In the genomic region with DNA sequence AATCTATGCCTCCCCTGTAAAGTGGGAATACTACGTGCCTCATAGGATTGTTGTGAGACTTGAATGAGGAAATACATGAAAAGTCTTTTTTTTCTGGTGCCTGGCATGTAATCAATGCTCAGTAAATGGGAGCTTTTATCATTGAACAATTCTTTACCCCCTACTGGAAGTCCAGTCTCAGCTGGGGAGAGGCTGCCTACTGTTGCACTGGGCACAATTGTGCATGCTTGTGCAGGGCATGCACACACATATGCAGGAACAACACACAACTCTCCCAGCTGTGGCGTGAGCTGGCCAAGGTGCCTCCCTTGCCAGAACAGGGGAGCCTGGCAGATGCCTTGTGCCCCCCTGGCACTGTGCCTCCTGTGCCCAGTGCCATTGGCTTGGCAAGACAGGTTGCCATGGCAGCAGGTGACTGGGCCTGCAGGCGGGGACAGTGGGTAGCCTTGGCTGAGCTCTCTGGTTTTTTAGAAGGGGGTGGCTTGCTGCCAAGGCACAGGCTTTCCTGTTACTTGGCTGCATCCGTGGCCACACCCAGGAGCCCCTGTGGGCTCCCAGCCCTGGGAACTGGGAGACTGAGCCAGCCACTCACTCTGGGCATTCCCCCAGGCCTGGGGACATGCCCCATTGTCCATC, we compare ENCODE assay signal across 11 cellular contexts. TPM values are rescaled to one million over a fixed set of nuclear protein-coding genes. Genes with fewer than 3 reads are reported as not detected.
DNase-seq lines count a peak whose midpoint lies in the region; ATAC-seq and TF ChIP-seq lines count a peak whose summit lies in the region.
"Had no signal": no experiment of that assay in that cellular context is flagged by ENCODE, and none has a peak within 500 bp of the region (broad histone marks: within the 10 kb centered on the region; RNA-seq: fewer than 3 reads in every experiment).

No MANE protein-coding gene starts in this region.

- in situ Hi-C loops in gastrocnemius medialis (cut with MboI; ENCODE audit: low sequenced_read_pairs in 4 of 4), result loop anchor here in 3 of 4 donors (5.0 to 25.0 kb wide), 5 partner anchors 52 to 300 kb away; no protein-coding TSS in a partner anchor

- peaks cover 27% of the 10 kb centered on the region for H3K27me3 Mint-ChIP-seq in activated T-cell treated with anti-CD3 and anti-CD28 coated beads, Interleukin-2, amount 50 U/mL, for 4 hours (ENCODE audit: low read depth)
- peaks cover 5% of the 10 kb centered on the region for H3K27me3 Mint-ChIP-seq in glutamatergic neuron (ENCODE audit: unreplicated experiment)

- H3K36me3 ChIP-seq in PC-9 (ENCODE audit: low read depth) (no peaks in the 10 kb centered on the region), gastrocnemius medialis (no peaks in the 10 kb centered on the region)
- H3K36me3 ChIP-seq: HAP-1 had no signal

- no peaks in the 10 kb centered on the region for H3K9me3 Mint-ChIP-seq in activated T-cell treated with anti-CD3 and anti-CD28 coated beads, Interleukin-2, amount 50 U/mL, for 4 hours
- peaks cover 5% of the 10 kb centered on the region for H3K9me3 Mint-ChIP-seq in glutamatergic neuron (ENCODE audit: unreplicated experiment)

- H3K27ac Mint-ChIP-seq in glutamatergic neuron (ENCODE audit: unreplicated experiment), result no peak overlapping the region

- H3F3A ChIP-seq in PC-9 (ENCODE audit: insufficient read depth, low read depth), result peaks cover 6% of the 10 kb centered on the region

- no peak overlapping the region for H2AFZ ChIP-seq in PC-9

- DNase-seq in GM03348 (ENCODE audit: low spot score) (peak; percentile 24), PC-9 (peak; percentile 53 to 77), glomerular visceral epithelial cell (ENCODE audit: extremely low spot score) (peak; percentile 33), gastrocnemius medialis (peak; percentile 50 to 86), GM10248 (ENCODE audit: extremely low spot score) (no peak), glutamatergic neuron (no peak)
- no peak for DNase-seq in activated T-cell treated with anti-CD3 and anti-CD28 coated beads, Interleukin-2, amount 50 U/mL, for 4 hours
- DNase-seq: amniotic stem cell had no signal

- no peak overlapping the region for H3K4me3 Mint-ChIP-seq in activated T-cell treated with anti-CD3 and anti-CD28 coated beads, Interleukin-2, amount 50 U/mL, for 4 hours
- H3K4me3 Mint-ChIP-seq in glutamatergic neuron (ENCODE audit: unreplicated experiment), result no peak overlapping the region

- POLR2A ChIA-PET in PC-9 (lab: Charles Lee; ENCODE audit: unreplicated experiment), result no interaction called here
- POLR2A ChIA-PET in GM10248 (lab: Yijun Ruan, JAX), result no interaction called here

- peaks cover 3% of the 10 kb centered on the region for H3K4me1 Mint-ChIP-seq in activated T-cell treated with anti-CD3 and anti-CD28 coated beads, Interleukin-2, amount 50 U/mL, for 4 hours (ENCODE audit: low read depth)
- no peaks in the 10 kb centered on the region for H3K4me1 Mint-ChIP-seq in glutamatergic neuron (ENCODE audit: low read depth, unreplicated experiment)

- H3K36me3 Mint-ChIP-seq in activated T-cell treated with anti-CD3 and anti-CD28 coated beads, Interleukin-2, amount 50 U/mL, for 4 hours (ENCODE audit: insufficient read depth), result no peaks in the 10 kb centered on the region
- H3K36me3 Mint-ChIP-seq in glutamatergic neuron (ENCODE audit: unreplicated experiment), result no peaks in the 10 kb centered on the region

- TF ChIP-seq CTCF in PC-9 (conservative IDR thresholded peaks at IDR 0.05) (no peak), gastrocnemius medialis (IDR thresholded peaks at IDR 0.05 in 4 of 5, conservative IDR thresholded peaks at IDR 0.05 in 1 of 5) (no peak), GM10248 (IDR thresholded peaks at IDR 0.05; ENCODE audit: control extremely low read depth, extremely low read depth, low read depth, missing control alignments) (no peak), glutamatergic neuron (IDR thresholded peaks at IDR 0.05; ENCODE audit: partially characterized antibody, unreplicated experiment) (no peak)

- H3K79me2 ChIP-seq in PC-9 (ENCODE audit: low read depth), result no peaks in the 10 kb centered on the region

- H3K4me3 ChIP-seq in PC-9 (no peak overlapping the region), gastrocnemius medialis (no peak overlapping the region)
- H3K4me3 ChIP-seq: HAP-1 had no signal

- H3K4me2 ChIP-seq in PC-9, result no peak overlapping the region
- H3K4me2 ChIP-seq: KMS-11 had no signal

- no peaks in the 10 kb centered on the region for H3K9me2 ChIP-seq in PC-9 (ENCODE audit: insufficient read depth)

- H3K4me1 ChIP-seq in PC-9 (replicated peaks; ENCODE audit: insufficient read depth), result peaks cover 14% of the 10 kb centered on the region; the same call in 1 of the 2 replicates
- peaks cover 13 to 23% of the 10 kb centered on the region in 2 donors for H3K4me1 ChIP-seq in gastrocnemius medialis

- ATAC-seq in gastrocnemius medialis (peak; percentile 34 to 57), GM18505 (IDR thresholded peaks at IDR 0.05; ENCODE audit: unreplicated experiment) (no peak)
- ATAC-seq in activated T-cell treated with anti-CD3 and anti-CD28 coated beads, Interleukin-2, amount 50 U/mL, for 4 hours, result no peak

- BruUV-seq in PC-9 (replicated peaks; lab: Mats Ljungman, UMichigan), result no TSS peak

- no peak overlapping the region for H3K27ac ChIP-seq in PC-9
- H3K27ac ChIP-seq in gastrocnemius medialis, result peak overlapping the region in 2 of 4 donors; percentile 35 to 43
- H3K27ac ChIP-seq: KMS-11 had no signal

- no peaks in the 10 kb centered on the region for H3K9me3 ChIP-seq in PC-9 (ENCODE audit: insufficient read depth, low read depth)
- no peaks in the 10 kb centered on the region for H3K9me3 ChIP-seq in gastrocnemius medialis
- H3K9me3 ChIP-seq: HAP-1 had no signal

- TF ChIP-seq POLR2A in gastrocnemius medialis (IDR thresholded peaks at IDR 0.05) (no peak), GM18505 (IDR thresholded peaks at IDR 0.05; ENCODE audit: borderline replicate concordance, extremely low read depth, insufficient read depth, insufficient read length) (no peak)

- intact Hi-C loops in PC-9 (cut with micrococcal nuclease; ENCODE audit: unreplicated experiment), result loop anchor here (5.0 kb wide), 2 partner anchors 355 to 825 kb away; partner anchors contain the start of gene SGPL1
- intact Hi-C loops in gastrocnemius medialis (cut with DNase I; ENCODE audit: low total_unique reads), result no loop called here

- CTCF ChIA-PET in PC-9 (lab: Charles Lee) (interaction anchor here (0.5 to 1.2 kb wide), 6 partner anchors 14 to 756 kb away, joined by 3 to 13 read pairs (median 4); no protein-coding TSS in a partner anchor), GM10248 (lab: Yijun Ruan, JAX) (interaction anchor here (0.7 to 6.0 kb wide), 20 partner anchors 9 to 193 kb away, joined by 3 to 59 read pairs (median 9); partner anchors contain the start of gene PALD1)

- H4K20me1 ChIP-seq in PC-9 (ENCODE audit: insufficient read depth), result no peaks in the 10 kb centered on the region

- H3K27me3 ChIP-seq in PC-9 (ENCODE audit: insufficient read depth, low read depth), result peaks cover 21% of the 10 kb centered on the region
- no peaks in the 10 kb centered on the region for H3K27me3 ChIP-seq in gastrocnemius medialis

RNA-seq across cellular contexts. Expression of gene PALD1, which starts 16.1 kb away (rescaled TPM):
- total RNA-seq in PC-9 (2021), result 5.2 and 7.5 TPM in 2 replicates
- total RNA-seq in gastrocnemius medialis, result 1 to 10 TPM; 1.4 to 4.1 (median 2.3) TPM
- 1 to 10 TPM in 2 of 3 donors, under 1 TPM in 1; 0.90 to 2.6 (median 1.3) TPM for total RNA-seq in activated T-cell treated with anti-CD3 and anti-CD28 coated beads, Interleukin-2, amount 50 U/mL, for 4 hours
- 15.5 TPM for total RNA-seq in glutamatergic neuron (ENCODE audit: unreplicated experiment)

RNA-seq across cellular contexts. Expression of gene NODAL, which starts 21.0 kb away (rescaled TPM):
- total RNA-seq in PC-9 (2021) (not detected in 2 replicates), gastrocnemius medialis (not detected), glutamatergic neuron (ENCODE audit: unreplicated experiment) (not detected)
- total RNA-seq in activated T-cell treated with anti-CD3 and anti-CD28 coated beads, Interleukin-2, amount 50 U/mL, for 4 hours, result not detected

RNA-seq across cellular contexts. Expression of gene EIF4EBP2, which starts 58.5 kb away (rescaled TPM):
- total RNA-seq in PC-9 (2021) (57.4 and 80.3 TPM in 2 replicates), gastrocnemius medialis (100 to 1,000 TPM in 3 of 4 donors, 10 to 100 TPM in 1; 58.4 to 141 (median 107) TPM), glutamatergic neuron (ENCODE audit: unreplicated experiment) (130 TPM)
- total RNA-seq in activated T-cell treated with anti-CD3 and anti-CD28 coated beads, Interleukin-2, amount 50 U/mL, for 4 hours, result 10 to 100 TPM; 28.0 to 29.4 (median 28.3) TPM

Comparison
In these comparisons a context has a peak if more than half of its experiments do, and no peak if none do; other contexts are left out.
1. DNase-seq: peak in GM03348 (single experiment), PC-9 (2 of 2), glomerular visceral epithelial cell (single experiment) and gastrocnemius medialis (2 of 2); none in GM10248 (single experiment), activated T-cell treated with anti-CD3 and anti-CD28 coated beads, Interleukin-2, amount 50 U/mL, for 4 hours (single experiment) and glutamatergic neuron (single experiment).
2. ATAC-seq: peak in gastrocnemius medialis (2 of 2); none in activated T-cell treated with anti-CD3 and anti-CD28 coated beads, Interleukin-2, amount 50 U/mL, for 4 hours (0 of 2) and GM18505 (single experiment).